In the genomic region with DNA sequence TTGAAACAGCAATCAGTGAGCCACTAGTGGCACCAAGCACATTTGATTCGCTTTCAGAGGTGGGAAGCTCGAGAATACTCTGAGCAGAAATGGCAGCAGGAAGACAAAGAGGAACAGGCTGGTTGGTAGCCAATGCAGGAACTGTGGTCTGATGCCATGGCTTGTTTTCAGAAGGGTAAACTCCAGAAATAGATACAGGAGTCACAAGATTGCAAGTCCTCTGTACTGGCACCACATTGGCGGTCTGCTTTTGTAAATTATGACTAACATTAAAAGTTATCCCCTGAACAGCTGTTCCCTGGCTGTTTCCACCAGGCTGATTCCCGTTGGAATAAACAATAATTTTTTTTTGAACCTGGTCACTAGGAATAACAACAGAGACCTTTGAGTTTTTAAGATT, we compare ENCODE assay signal across 15 cellular contexts. TPM values are rescaled to one million over a fixed set of nuclear protein-coding genes. Genes with fewer than 3 reads are reported as not detected.
DNase-seq lines count a peak whose midpoint lies in the region; ATAC-seq, FAIRE-seq and TF ChIP-seq lines count a peak whose summit lies in the region.
"Had no signal": no experiment of that assay in that cellular context is flagged by ENCODE, and none has a peak within 500 bp of the region (broad histone marks: within the 10 kb centered on the region; RNA-seq: fewer than 3 reads in every experiment).

No MANE protein-coding gene starts in this region.

- H3K9me3 ChIP-seq in pancreas, result no peaks in the 10 kb centered on the region
- H3K9me3 ChIP-seq: neutrophil had no signal

- FAIRE-seq in pancreas (lab: Jason Lieb, UNC), result no peak

- H3K4me1 ChIP-seq in pancreas, result peaks cover 14 to 37% (median 37%) of the 10 kb centered on the region in 3 donors

- 54 to 56% methylated on average over 4 of the region's 4 CpGs for WGBS in pancreas, 2 donors

- H3K27ac ChIP-seq in pancreas, result peak overlapping the region in 2 of 4 donors; percentile 15 to 23
- H3K27ac ChIP-seq: neutrophil had no signal

- ATAC-seq in pancreas (peak; percentile 14 to 52 (median 37)), GM19397 (IDR thresholded peaks at IDR 0.05; ENCODE audit: unreplicated experiment) (no peak)
- ATAC-seq: activated CD4-positive, CD25-positive, alpha-beta regulatory T cell treated with anti-CD3 and anti-CD28 coated beads, Interleukin-2, amount 50 U/mL, for 24 hours had no signal

- intact Hi-C loops in pancreas (cut with DNase I), result no loop called here

- peaks cover 3 to 14% (median 5%) of the 10 kb centered on the region in 3 donors for H3K36me3 ChIP-seq in pancreas

- DNase-seq in DMS 273 (lab: John Stamatoyannopoulos, UW; ENCODE audit: unreplicated experiment) (peak; percentile 70), NCI-H446 (lab: John Stamatoyannopoulos, UW) (peak; percentile 19 to 86), germinal center (ENCODE audit: low spot score) (peak; percentile 41), pancreas (peak in 4 of 6 donors; percentile 23 to 51 (median 40)), NCI-H510A (lab: John Stamatoyannopoulos, UW) (no peak), NCI-H526 (lab: John Stamatoyannopoulos, UW) (no peak)
- DNase-seq in effector CD4-positive, alpha-beta T cell, result no peak
- DNase-seq: activated CD8-positive, alpha-beta memory T cell treated with anti-CD3 and anti-CD28 coated beads, Interleukin-2, amount 50 U/mL, for 48 hours; activated naive CD8-positive, alpha-beta T cell treated with anti-CD3 and anti-CD28 coated beads, Interleukin-2, amount 10 ng/mL, durations not matched to agents 7 days and 5 days; DMS153; NCI-H345; T-helper 1 cell had no signal

- TF ChIP-seq CTCF in pancreas (IDR thresholded peaks at IDR 0.05), result no peak

- H3K4me3 ChIP-seq in pancreas, result no peak overlapping the region

- H3K27me3 ChIP-seq in pancreas, result no peaks in the 10 kb centered on the region
- H3K27me3 ChIP-seq: neutrophil had no signal

RNA-seq across cellular contexts. Expression of gene USF3, which starts 35.5 kb away (rescaled TPM):
- total RNA-seq in pancreas, result 10 to 100 TPM in 3 of 6 donors, 1 to 10 TPM in 3; 8.2 to 12.3 (median 10.0) TPM
- polyA plus RNA-seq in pancreas, result 1 to 10 TPM; 2.9 to 6.5 TPM

Comparison
In these comparisons a context has a peak if more than half of its experiments do, and no peak if none do; other contexts are left out.
1. DNase-seq: peak in DMS 273 (single experiment), NCI-H446 (2 of 2), germinal center (single experiment) and pancreas (4 of 6); none in NCI-H510A (single experiment), effector CD4-positive, alpha-beta T cell (single experiment) and NCI-H526 (0 of 2).